In genomic region chr17:61323696-61324539, GRCh38 we compare ENCODE assay signal across 1 cellular context.
A peak's percentile ranks its signal among the peaks of the same experiment; 100 is the strongest.
TF ChIP-seq lines count a peak whose summit lies in the region.

No MANE protein-coding gene starts in this region.

TF ChIP-seq in WTC11, 78 proteins besides CTCF, POLR2A, EP300 and RAD21 (continued from another document):
- peak; percentile 46; the same call in 1 of the 2 replicates for TF ChIP-seq PRDM15 (CRISPR knock-in tag; IDR thresholded peaks at IDR 0.05)
- TF ChIP-seq FOXP4 (CRISPR knock-in tag; IDR thresholded peaks at IDR 0.05), result no peak
